1 cellular context compared by ENCODE assay signal in genomic region chr1:59837857-59838256, GRCh38. TPM values are rescaled to one million over a fixed set of nuclear protein-coding genes. Genes with fewer than 3 reads are reported as not detected.
"Had no signal": no experiment of that assay in that cellular context is flagged by ENCODE, and none has a peak within 500 bp of the region (broad histone marks: within the 10 kb centered on the region; RNA-seq: fewer than 3 reads in every experiment).

No MANE protein-coding gene starts in this region.

RNA-seq across cellular contexts. Expression of gene HOOK1, which starts 23.1 kb away (rescaled TPM):
- total RNA-seq: ascending aorta had no signal
